9 cellular contexts compared by ENCODE assay signal in the genomic region with DNA sequence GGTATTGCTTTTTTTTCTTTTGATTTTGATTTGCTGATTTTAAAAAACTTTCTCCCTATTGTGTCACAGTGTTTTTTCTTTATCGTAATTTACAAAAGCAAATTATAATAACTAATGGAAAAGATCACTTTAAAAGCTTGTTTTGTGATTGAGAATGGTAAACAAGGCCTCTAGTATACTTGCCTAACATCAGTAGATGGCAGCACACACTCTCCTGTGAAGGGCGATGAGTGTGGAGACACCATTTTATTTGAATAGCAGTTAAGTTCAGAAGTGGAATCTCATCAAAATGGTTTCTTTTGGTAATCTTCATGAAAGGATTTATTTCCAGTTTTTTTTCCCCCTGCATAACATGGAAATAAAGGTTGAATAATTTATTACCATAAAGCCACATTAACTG.
A peak's percentile ranks its signal among the peaks of the same experiment; 100 is the strongest.
DNase-seq lines count a peak whose midpoint lies in the region; ATAC-seq and TF ChIP-seq lines count a peak whose summit lies in the region.
"Had no signal": no experiment of that assay in that cellular context is flagged by ENCODE, and none has a peak within 500 bp of the region (broad histone marks: within the 10 kb centered on the region; RNA-seq: fewer than 3 reads in every experiment).

No MANE protein-coding gene starts in this region.

- no peak for TF ChIP-seq EP300 in sigmoid colon (IDR thresholded peaks at IDR 0.05)

- no peaks in the 10 kb centered on the region for H3K27me3 ChIP-seq in sigmoid colon

- no peaks in the 10 kb centered on the region for H3K9me3 ChIP-seq in sigmoid colon

- no peak overlapping the region for H3K27ac ChIP-seq in sigmoid colon

- H3K36me3 ChIP-seq in sigmoid colon: no peaks in the 10 kb centered on the region

- WGBS in sigmoid colon, 2 donors: 82 to 85% methylated on average over 2 of the region's 2 CpGs

- no peak overlapping the region for H3K4me3 ChIP-seq in sigmoid colon

- DNase-seq in DMS153 treated with DMSO at 0.1 percent for 48 hours (lab: John Stamatoyannopoulos, UW; ENCODE audit: unreplicated experiment) (peak; percentile 8), SW480 (ENCODE audit: low spot score) (peak; percentile 32), kidney tubule cell (ENCODE audit: low spot score) (peak; percentile 20), sigmoid colon (no peak)
- no peak for DNase-seq in stimulated activated CD4-positive, alpha-beta T cell treated with anti-CD3 and anti-CD28 coated beads, Interleukin-4, amount 100 ng/mL, for 4 hours
- DNase-seq: effector CD8-positive, alpha-beta T cell had no signal

- intact Hi-C loops in sigmoid colon (cut with DNase I): no loop called here

- no peaks in the 10 kb centered on the region for H3K4me1 ChIP-seq in sigmoid colon

- no peak for TF ChIP-seq POLR2A in sigmoid colon (IDR thresholded peaks at IDR 0.05)

- peak; percentile 48; the same call in 1 of the 2 replicates for TF ChIP-seq CTCF in LNCAP (IDR thresholded peaks at IDR 0.05)
- TF ChIP-seq CTCF in sigmoid colon (IDR thresholded peaks at IDR 0.05): no peak

- ATAC-seq in HG02759 (IDR thresholded peaks at IDR 0.05; ENCODE audit: unreplicated experiment) (no peak), GM21360 (IDR thresholded peaks at IDR 0.05; ENCODE audit: unreplicated experiment) (no peak)

Comparison
In these comparisons a context has a peak if more than half of its experiments do, and no peak if none do; other contexts are left out.
1. DNase-seq: peak in DMS153 treated with DMSO at 0.1 percent for 48 hours (single experiment), SW480 (single experiment) and kidney tubule cell (single experiment); none in stimulated activated CD4-positive, alpha-beta T cell treated with anti-CD3 and anti-CD28 coated beads, Interleukin-4, amount 100 ng/mL, for 4 hours (0 of 2) and sigmoid colon (single experiment).